ENCODE assay signal across 9 cellular contexts in genomic region chr22:29457730-29458129, GRCh38. TPM values are rescaled to one million over a fixed set of nuclear protein-coding genes. Genes with fewer than 3 reads are reported as not detected.
DNase-seq lines count a peak whose midpoint lies in the region; ATAC-seq, FAIRE-seq and TF ChIP-seq lines count a peak whose summit lies in the region.
"Had no signal": no experiment of that assay in that cellular context is flagged by ENCODE, and none has a peak within 500 bp of the region (broad histone marks: within the 10 kb centered on the region; RNA-seq: fewer than 3 reads in every experiment).

No MANE protein-coding gene starts in this region.

- POLR2A ChIA-PET in A549 (lab: Yijun Ruan, JAX): no interaction called here

- no peak for TF ChIP-seq POLR2A in A549 (IDR thresholded peaks at IDR 0.05; ENCODE audit: low read length)

- H3K36me3 ChIP-seq in brain microvascular endothelial cell (replicated peaks): no peaks in the 10 kb centered on the region
- no peaks in the 10 kb centered on the region for H3K36me3 ChIP-seq in effector memory CD4-positive, alpha-beta T cell (ENCODE audit: control insufficient read depth, insufficient read depth, low read length)

- WGBS in A549 (ENCODE audit: missing lambda C conversion rate): 24% methylated on average over 4 of the region's 4 CpGs

- ATAC-seq in A549 (peak; percentile 87 to 92), naive B cell (ENCODE audit: low read depth in 2 of 2) (peak; percentile 49 to 54), HG03378 (IDR thresholded peaks at IDR 0.05; ENCODE audit: unreplicated experiment) (no peak)

- no peak for TF ChIP-seq CTCF in A549 (IDR thresholded peaks at IDR 0.05)
- TF ChIP-seq CTCF in brain microvascular endothelial cell (IDR thresholded peaks at IDR 0.05; ENCODE audit: low read depth, low read length, missing control alignments): no peak

- H3K4me3 ChIP-seq in A549: no peak overlapping the region
- no peak overlapping the region for H3K4me3 ChIP-seq in brain microvascular endothelial cell (ENCODE audit: low read depth, low read length)
- H3K4me3 ChIP-seq in effector memory CD4-positive, alpha-beta T cell (ENCODE audit: insufficient read depth, low read depth, low read length, poor library complexity, severe bottlenecking): no peak overlapping the region

- DNase-seq in A549 (ENCODE audit: low read depth in 1 of 2, low spot score in 1 of 2): peak; percentile 60 to 77
- peak; percentile 78 for DNase-seq in G401 (ENCODE audit: low spot score)
- peak; percentile 92 for DNase-seq in NCI-H2171 treated with DMSO at 0.1 percent for 48 hours (lab: John Stamatoyannopoulos, UW)
- peak; percentile 47 for DNase-seq in brain microvascular endothelial cell
- DNase-seq in naive B cell: no peak
- DNase-seq in effector memory CD4-positive, alpha-beta T cell: no peak
- no peak for DNase-seq in DMS79 (lab: John Stamatoyannopoulos, UW)

- H3K4me1 Mint-ChIP-seq in naive B cell: peaks cover 0 to 5% (median 0%) of the 10 kb centered on the region in 3 donors

- no peak overlapping the region for H3K27ac Mint-ChIP-seq in naive B cell
- H3K27ac Mint-ChIP-seq: activated T-cell treated with anti-CD3 and anti-CD28 coated beads, Interleukin-2, amount 50 U/mL, for 72 hours had no signal

- no peak for FAIRE-seq in A549 (lab: Jason Lieb, UNC)

- CTCF ChIA-PET in A549 (lab: Yijun Ruan, JAX): interaction anchor here (1.8 kb wide), 1 partner anchor 13 kb away, joined by 4 read pairs; no protein-coding TSS in a partner anchor

- TF ChIP-seq RAD21 in A549 (conservative IDR thresholded peaks at IDR 0.05 in 1 of 2, IDR thresholded peaks at IDR 0.05 in 1 of 2): no peak

- H3K27me3 Mint-ChIP-seq in naive B cell: peaks cover 0 to 10% (median 0%) of the 10 kb centered on the region in 3 donors

- in situ Hi-C loops in G401 (cut with HindIII; ENCODE audit: low sequenced_read_pairs): no loop called here
- in situ Hi-C loops in brain microvascular endothelial cell (cut with HindIII; ENCODE audit: low pct_ligation_motif_present, low sequenced_read_pairs): no loop called here

- H3K27ac ChIP-seq in A549 (0 out of 6 replicates have a peak overlapping the region, but pooled peaks of 1 of the 2 experiments have one; percentile 57), brain microvascular endothelial cell (no peak overlapping the region)
- no peak overlapping the region for H3K27ac ChIP-seq in effector memory CD4-positive, alpha-beta T cell (ENCODE audit: insufficient read depth, low read length, poor library complexity, severe bottlenecking)

- TF ChIP-seq EP300 in A549 (IDR thresholded peaks at IDR 0.05): no peak

- no peaks in the 10 kb centered on the region for H3K4me1 ChIP-seq in A549
- no peaks in the 10 kb centered on the region for H3K4me1 ChIP-seq in effector memory CD4-positive, alpha-beta T cell (ENCODE audit: control insufficient read depth, insufficient read depth, low read length, poor library complexity, severe bottlenecking)

- H3K4me2 ChIP-seq in A549: no peak overlapping the region

- H3K9me3 Mint-ChIP-seq in naive B cell: no peaks in the 10 kb centered on the region
- H3K9me3 Mint-ChIP-seq: activated T-cell treated with anti-CD3 and anti-CD28 coated beads, Interleukin-2, amount 50 U/mL, for 72 hours had no signal

- no peaks in the 10 kb centered on the region for H3K27me3 ChIP-seq in brain microvascular endothelial cell (replicated peaks)
- H3K27me3 ChIP-seq in effector memory CD4-positive, alpha-beta T cell (replicated peaks; ENCODE audit: control insufficient read depth, insufficient read depth, low read length, poor library complexity, severe bottlenecking): no peaks in the 10 kb centered on the region

- no peak overlapping the region for H3K4me3 Mint-ChIP-seq in naive B cell
- H3K4me3 Mint-ChIP-seq: activated T-cell treated with anti-CD3 and anti-CD28 coated beads, Interleukin-2, amount 50 U/mL, for 72 hours had no signal

- H3K36me3 Mint-ChIP-seq in naive B cell: no peaks in the 10 kb centered on the region

- no peaks in the 10 kb centered on the region for H3K9me3 ChIP-seq in A549
- no peaks in the 10 kb centered on the region for H3K9me3 ChIP-seq in effector memory CD4-positive, alpha-beta T cell (ENCODE audit: control insufficient read depth, low read length)

TF ChIP-seq in A549, 52 proteins besides CTCF, POLR2A, EP300 and RAD21:
- no peak for TF ChIP-seq USF2 (IDR thresholded peaks at IDR 0.05)
- TF ChIP-seq CHD2 (IDR thresholded peaks at IDR 0.05; ENCODE audit: low read length, partially characterized antibody): no peak
- TF ChIP-seq CBX2 (IDR thresholded peaks at IDR 0.05; ENCODE audit: borderline replicate concordance, low read depth): no peak
- no peak for TF ChIP-seq HDAC2 (IDR thresholded peaks at IDR 0.05)
- TF ChIP-seq EHF (CRISPR knock-in tag; IDR thresholded peaks at IDR 0.05): no peak
- no peak for TF ChIP-seq ATOH8 (CRISPR knock-in tag; IDR thresholded peaks at IDR 0.05; ENCODE audit: low read depth)
- TF ChIP-seq ZC3H11A (IDR thresholded peaks at IDR 0.05): no peak
- TF ChIP-seq MAX (IDR thresholded peaks at IDR 0.05): no peak
- TF ChIP-seq CHD4 (IDR thresholded peaks at IDR 0.05; ENCODE audit: borderline replicate concordance): no peak
- no peak for TF ChIP-seq ESRRA (IDR thresholded peaks at IDR 0.05; ENCODE audit: borderline replicate concordance, low read length)
- no peak for TF ChIP-seq MAFK (IDR thresholded peaks at IDR 0.05; ENCODE audit: partially characterized antibody)
- no peak for TF ChIP-seq MAZ (IDR thresholded peaks at IDR 0.05; ENCODE audit: borderline replicate concordance, low read depth, low read length)
- TF ChIP-seq PHF8 (IDR thresholded peaks at IDR 0.05; ENCODE audit: borderline replicate concordance, low read depth): no peak
- no peak for TF ChIP-seq POLR2AphosphoS2 (conservative IDR thresholded peaks at IDR 0.05; ENCODE audit: low read length)
- TF ChIP-seq NR3C1 (IDR thresholded peaks at IDR 0.05): no peak
- no peak for TF ChIP-seq HOXA7 (CRISPR knock-in tag; IDR thresholded peaks at IDR 0.05)
- TF ChIP-seq CBX8 (IDR thresholded peaks at IDR 0.05): no peak
- TF ChIP-seq ZFP36 (IDR thresholded peaks at IDR 0.05; ENCODE audit: borderline replicate concordance, partially characterized antibody): no peak
- no peak for TF ChIP-seq HES2 (IDR thresholded peaks at IDR 0.05)

RNA-seq across cellular contexts. Expression of gene RFPL1, which starts 19.3 kb away (rescaled TPM):
- not detected in 2 replicates for polyA plus RNA-seq in A549 (2011; rRNA removed)
- polyA plus RNA-seq in A549 (2012; cell fraction: cytosol; rRNA removed): not detected in 2 replicates
- not detected in 2 replicates for polyA plus RNA-seq in A549 (2012; cell fraction: nucleus; rRNA removed)
- not detected in 3 replicates for polyA plus RNA-seq in A549 (2017; fragmentation: RNase III; extraction: RNeasy Plus Mini Kit Qiagen cat#74134 plus additional on column Dnase treatment)
- polyA minus RNA-seq in A549 (2011; rRNA and poly(A)+ RNA removed): not detected in 2 replicates
- not detected in 2 replicates for total RNA-seq in G401 (2014; rRNA removed; shearing (Covaris generic))
- not detected for polyA plus RNA-seq in naive B cell (ENCODE audit: low read depth in 6 of 6)
- total RNA-seq: activated T-cell treated with anti-CD3 and anti-CD28 coated beads, Interleukin-2, amount 50 U/mL, for 72 hours had no signal

RNA-seq across cellular contexts. Expression of gene NEFH, which starts 22.3 kb away (rescaled TPM):
- 0.04 and 0.06 TPM in 2 replicates for polyA plus RNA-seq in A549 (2011; rRNA removed)
- 0.08 and 0.09 TPM in 2 replicates for polyA plus RNA-seq in A549 (2012; cell fraction: cytosol; rRNA removed)
- polyA plus RNA-seq in A549 (2012; cell fraction: nucleus; rRNA removed): 0.06 and 0.10 TPM in 2 replicates
- 0.21 to 0.29 TPM (median 0.23 TPM) in 3 replicates for polyA plus RNA-seq in A549 (2017; fragmentation: RNase III; extraction: RNeasy Plus Mini Kit Qiagen cat#74134 plus additional on column Dnase treatment)
- polyA minus RNA-seq in A549 (2011; rRNA and poly(A)+ RNA removed): 0.05 TPM in 1 of 2 replicates, not detected in the other
- 11.6 and 14.3 TPM in 2 replicates for total RNA-seq in G401 (2014; rRNA removed; shearing (Covaris generic))
- under 1 TPM in 1 of 6 donors, not detected in 5; 0.09 TPM for polyA plus RNA-seq in naive B cell (ENCODE audit: low read depth in 6 of 6)

Comparison
In these comparisons a context has a peak if more than half of its experiments do, and no peak if none do; other contexts are left out.
1. DNase-seq: peak in A549 (2 of 2), G401 (single experiment), NCI-H2171 treated with DMSO at 0.1 percent for 48 hours (single experiment) and brain microvascular endothelial cell (single experiment); none in naive B cell (single experiment), effector memory CD4-positive, alpha-beta T cell (0 of 3) and DMS79 (single experiment).